20 cellular contexts compared by ENCODE assay signal in the genomic region with DNA sequence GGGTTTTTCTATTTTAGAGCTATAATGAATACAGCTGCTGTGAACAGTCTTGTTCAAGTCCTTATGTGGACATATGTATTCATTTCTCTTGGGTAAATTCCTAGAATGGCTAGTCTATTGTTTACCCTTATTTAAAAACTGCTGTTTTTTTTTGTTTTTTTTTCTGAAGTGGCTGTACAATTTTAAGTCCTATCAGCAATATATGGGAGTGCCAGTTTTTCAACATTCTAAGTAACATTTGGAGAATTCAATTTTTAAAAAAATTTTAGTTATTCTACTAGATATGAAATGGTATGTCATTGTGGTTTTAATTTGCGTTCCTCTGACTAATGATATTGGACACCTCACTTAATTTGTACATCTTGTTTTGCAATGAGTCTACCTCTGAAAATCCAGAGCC.
"Had no signal": no experiment of that assay in that cellular context is flagged by ENCODE, and none has a peak within 500 bp of the region (broad histone marks: within the 10 kb centered on the region; RNA-seq: fewer than 3 reads in every experiment).

No MANE protein-coding gene starts in this region.

- H3K9me3 ChIP-seq: MG63, SJSA1 had no signal

- H3K27me3 ChIP-seq: MG63, SJSA1 had no signal

- H3K4me1 ChIP-seq: SJSA1 had no signal

- DNase-seq: KBM-7, MG63, NCI-H1092, NCI-H1105 treated with DMSO at 0.1 percent for 48 hours, NCI-H1417 treated with DMSO at 0.1 percent for 48 hours, NCI-H146, NCI-H1694 treated with DMSO at 0.1 percent for 48 hours, NCI-H1930, NCI-H2081, NCI-H2107, NCI-H2227 treated with DMSO at 0.1 percent for 48 hours, NCI-H510A, NCI-H524 treated with DMSO at 0.1 percent for 48 hours, NCI-H69, NCI-H774, Right ventricle myocardium superior, RPMI8226, SIG-M5 had no signal

- H3K27ac ChIP-seq: SJSA1, SK-N-MC had no signal

- H3K36me3 ChIP-seq: MG63, SJSA1 had no signal

- H3K4me3 ChIP-seq: MG63, SJSA1, SK-N-MC had no signal
